Comparison of ENCODE assay signal across 3 cellular contexts in genomic region chr4:164288578-164288977, GRCh38.
"Had no signal": no experiment of that assay in that cellular context is flagged by ENCODE, and none has a peak within 500 bp of the region (broad histone marks: within the 10 kb centered on the region; RNA-seq: fewer than 3 reads in every experiment).

No MANE protein-coding gene starts in this region.

- DNase-seq: GDM1, GF-D8 had no signal

- H3K4me3 ChIP-seq: GM12878 had no signal

- ATAC-seq: GM12878 had no signal
